20 cellular contexts compared by ENCODE assay signal in the genomic region with DNA sequence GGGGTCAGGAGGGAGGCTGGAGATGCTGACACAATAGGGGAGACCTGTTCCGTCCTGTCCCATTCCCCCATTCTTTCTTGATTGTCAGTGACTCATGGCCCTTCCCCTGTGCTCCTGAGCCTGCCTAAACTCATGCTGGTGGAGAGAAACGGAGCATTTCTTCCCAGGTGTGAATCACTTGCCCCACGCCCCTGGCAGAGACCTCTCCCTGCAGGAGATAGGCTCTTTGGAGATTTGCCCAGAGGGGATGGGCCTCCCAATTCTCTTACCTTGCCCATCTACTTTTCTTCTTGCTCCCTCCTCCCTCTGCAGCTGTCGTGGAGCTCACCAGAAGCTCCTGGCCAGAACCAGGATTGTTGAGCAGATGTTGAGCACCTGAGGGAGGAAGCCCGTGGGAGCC.
DNase-seq lines count a peak whose midpoint lies in the region; ATAC-seq and TF ChIP-seq lines count a peak whose summit lies in the region.
"Had no signal": no experiment of that assay in that cellular context is flagged by ENCODE, and none has a peak within 500 bp of the region (broad histone marks: within the 10 kb centered on the region; RNA-seq: fewer than 3 reads in every experiment).

No MANE protein-coding gene starts in this region.

- TF ChIP-seq CTCF in PC-3 (conservative IDR thresholded peaks at IDR 0.05; ENCODE audit: low read depth, low read length) (no peak), endodermal cell (conservative IDR thresholded peaks at IDR 0.05) (no peak), suprapubic skin (IDR thresholded peaks at IDR 0.05) (no peak)

- H3K36me3 ChIP-seq in PC-3 (ENCODE audit: low read depth, low read length) (no peaks in the 10 kb centered on the region), endodermal cell (ENCODE audit: control insufficient read depth, insufficient read depth, low read length) (no peaks in the 10 kb centered on the region), suprapubic skin (no peaks in the 10 kb centered on the region)

- peaks cover 45% of the 10 kb centered on the region for H3K4me1 Mint-ChIP-seq in endodermal cell

- H3K4me2 ChIP-seq in PC-3 (ENCODE audit: low read length): no peak overlapping the region

- H4K20me1 ChIP-seq in PC-3 (ENCODE audit: low read length): no peaks in the 10 kb centered on the region

- H3K9me3 ChIP-seq in PC-3 (ENCODE audit: low read length) (no peaks in the 10 kb centered on the region), endodermal cell (ENCODE audit: control insufficient read depth, low read length) (peaks cover 33% of the 10 kb centered on the region), suprapubic skin (no peaks in the 10 kb centered on the region)

- ATAC-seq in PC-3 (no peak), GM21786 (IDR thresholded peaks at IDR 0.05; ENCODE audit: unreplicated experiment) (no peak)
- ATAC-seq: HepG2, Right ventricle myocardium inferior had no signal

- H3K36me3 Mint-ChIP-seq in endodermal cell (ENCODE audit: low read depth): peaks cover 4% of the 10 kb centered on the region
- H3K36me3 Mint-ChIP-seq: CD14-positive monocyte had no signal

- no peaks in the 10 kb centered on the region for H3K9me2 ChIP-seq in PC-3 (replicated peaks; ENCODE audit: low read length)

- no peak overlapping the region for H3K27ac Mint-ChIP-seq in endodermal cell

- POLR2A ChIA-PET in PC-3 (lab: Charles Lee; ENCODE audit: unreplicated experiment): no interaction called here

- H3K4me3 ChIP-seq in PC-3 (ENCODE audit: low read length): no peak overlapping the region
- no peak overlapping the region for H3K4me3 ChIP-seq in endodermal cell (ENCODE audit: low read length)
- no peak overlapping the region for H3K4me3 ChIP-seq in suprapubic skin

- H3K79me2 ChIP-seq in PC-3 (ENCODE audit: low read length): no peaks in the 10 kb centered on the region

- H3K4me1 ChIP-seq in PC-3 (ENCODE audit: insufficient read depth, low read length): peaks cover 18% of the 10 kb centered on the region
- peaks cover 16% of the 10 kb centered on the region for H3K4me1 ChIP-seq in endodermal cell (ENCODE audit: control insufficient read depth, insufficient read depth, low read length)
- H3K4me1 ChIP-seq in suprapubic skin: peaks cover 48% of the 10 kb centered on the region

- H3K27me3 ChIP-seq in PC-3 (ENCODE audit: low read length): peaks cover 7% of the 10 kb centered on the region; the same call in 1 of the 2 replicates
- peaks cover 7% of the 10 kb centered on the region for H3K27me3 ChIP-seq in endodermal cell (ENCODE audit: control insufficient read depth, insufficient read depth, low read length, poor library complexity, severe bottlenecking)
- H3K27me3 ChIP-seq in suprapubic skin: no peaks in the 10 kb centered on the region

- no peak for TF ChIP-seq POLR2A in suprapubic skin (IDR thresholded peaks at IDR 0.05)

- H3K27me3 Mint-ChIP-seq in endodermal cell (ENCODE audit: insufficient read depth): peaks cover 19% of the 10 kb centered on the region

- H3K4me3 Mint-ChIP-seq in endodermal cell: no peak overlapping the region
- H3K4me3 Mint-ChIP-seq: CD14-positive monocyte had no signal

- 79 to 90% methylated on average over 4 to 5 of the region's 5 CpGs for WGBS in endodermal cell (ENCODE audit: insufficient coverage in 1 of 2, insufficient read length in 1 of 2), 2 experiments
- WGBS in suprapubic skin: 46% methylated on average over 5 of the region's 5 CpGs

- DNase-seq in PC-3 (peak; percentile 47), endodermal cell (peak; percentile 73), islet precursor cell (peak; percentile 54), suprapubic skin (ENCODE audit: low spot score in 2 of 2) (no peak), AG08396 (ENCODE audit: low spot score) (no peak), head of caudate nucleus (no peak), NOMO-1 treated with dmso at 0.1 percent for 144 hours (lab: John Stamatoyannopoulos, UW; ENCODE audit: unreplicated experiment) (no peak)
- DNase-seq: ACHN, AML-193, DMS79 treated with DMSO at 0.1 percent for 48 hours, KG1, NCI-H1417 treated with DMSO at 0.1 percent for 48 hours, NCI-H187 treated with DMSO at 0.1 percent for 48 hours, NCI-H345, NCI-H524 treated with DMSO at 0.1 percent for 48 hours, SW 1271 had no signal

- no peak for TF ChIP-seq EP300 in suprapubic skin (IDR thresholded peaks at IDR 0.05)

- CTCF ChIA-PET in PC-3 (lab: Charles Lee): no interaction called here

- no TSS peak for BruUV-seq in PC-3 (replicated peaks; lab: Mats Ljungman, UMichigan)

- intact Hi-C loops in PC-3 (cut with micrococcal nuclease): no loop called here
- intact Hi-C loops in head of caudate nucleus (cut with DNase I): no loop called here

- H2AFZ ChIP-seq in PC-3 (ENCODE audit: low read length): no peak overlapping the region

- H3K27ac ChIP-seq in PC-3 (ENCODE audit: low read length) (no peak overlapping the region), endodermal cell (ENCODE audit: low read depth, low read length) (no peak overlapping the region), suprapubic skin (peak overlapping the region; percentile 89)

- H3K9ac ChIP-seq in PC-3 (ENCODE audit: low read length) (no peak overlapping the region), endodermal cell (ENCODE audit: extremely low read depth, low read length, poor library complexity, severe bottlenecking) (no peak overlapping the region)

- H3F3A ChIP-seq in PC-3 (ENCODE audit: low read length, unreplicated experiment): no peaks in the 10 kb centered on the region

- H3K9me3 Mint-ChIP-seq in endodermal cell: peaks cover 34% of the 10 kb centered on the region

Comparison
In these comparisons a context has a peak if more than half of its experiments do, and no peak if none do; other contexts are left out.
1. DNase-seq: peak in PC-3 (single experiment), endodermal cell (single experiment) and islet precursor cell (single experiment); none in suprapubic skin (0 of 2), AG08396 (single experiment), head of caudate nucleus (0 of 42) and NOMO-1 treated with dmso at 0.1 percent for 144 hours (single experiment).